In genomic region chr11:100908746-100909145, GRCh38 we compare ENCODE assay signal across 11 cellular contexts.
DNase-seq lines count a peak whose midpoint lies in the region; ATAC-seq lines count a peak whose summit lies in the region.
"Had no signal": no experiment of that assay in that cellular context is flagged by ENCODE, and none has a peak within 500 bp of the region (broad histone marks: within the 10 kb centered on the region; RNA-seq: fewer than 3 reads in every experiment).

No MANE protein-coding gene starts in this region.

- no peaks in the 10 kb centered on the region for H3K9me3 Mint-ChIP-seq in activated CD4-positive, alpha-beta memory T cell treated with anti-CD3 and anti-CD28 coated beads for 36 hours

- no peak overlapping the region for H3K27ac Mint-ChIP-seq in activated CD4-positive, alpha-beta memory T cell treated with anti-CD3 and anti-CD28 coated beads for 36 hours
- H3K27ac Mint-ChIP-seq: activated CD4-positive, alpha-beta T cell treated with anti-CD3 and anti-CD28 coated beads, Interleukin-2, amount 10 ng/mL, durations not matched to agents 24 days and 14 days had no signal

- intact Hi-C loops in activated CD4-positive, alpha-beta memory T cell treated with anti-CD3 and anti-CD28 coated beads for 36 hours (cut with micrococcal nuclease): no loop called here

- CTCF ChIA-PET in activated CD4-positive, alpha-beta memory T cell treated with anti-CD3 and anti-CD28 coated beads for 36 hours (lab: Charles Lee): no interaction called here

- DNase-seq in ELR (ENCODE audit: low read depth) (peak; percentile 78), astrocyte of the hippocampus (ENCODE audit: low read depth, low spot score) (peak; percentile 78), T-helper 2 cell (no peak), KG1 (lab: John Stamatoyannopoulos, UW) (no peak)
- DNase-seq in activated CD4-positive, alpha-beta memory T cell treated with anti-CD3 and anti-CD28 coated beads for 36 hours: no peak
- DNase-seq: activated CD4-positive, alpha-beta T cell treated with anti-CD3 and anti-CD28 coated beads, Interleukin-2, amount 10 ng/mL, durations not matched to agents 24 days and 14 days; amniotic stem cell; NCI-H1417 treated with DMSO at 0.1 percent for 48 hours had no signal

- H3K27me3 Mint-ChIP-seq in activated CD4-positive, alpha-beta memory T cell treated with anti-CD3 and anti-CD28 coated beads for 36 hours: no peaks in the 10 kb centered on the region
- H3K27me3 Mint-ChIP-seq: activated CD4-positive, alpha-beta T cell treated with anti-CD3 and anti-CD28 coated beads, Interleukin-2, amount 10 ng/mL, durations not matched to agents 24 days and 14 days had no signal

- ATAC-seq in GM21515 (IDR thresholded peaks at IDR 0.05; ENCODE audit: unreplicated experiment) (peak; percentile 45), HG03280 (IDR thresholded peaks at IDR 0.05; ENCODE audit: unreplicated experiment) (peak; percentile 53), GM18873 (IDR thresholded peaks at IDR 0.05; ENCODE audit: low FRiP score, unreplicated experiment) (no peak)

- POLR2A ChIA-PET in activated CD4-positive, alpha-beta memory T cell treated with anti-CD3 and anti-CD28 coated beads for 36 hours (lab: Charles Lee): no interaction called here

- no peak overlapping the region for H3K4me3 Mint-ChIP-seq in activated CD4-positive, alpha-beta memory T cell treated with anti-CD3 and anti-CD28 coated beads for 36 hours
- H3K4me3 Mint-ChIP-seq: activated CD4-positive, alpha-beta T cell treated with anti-CD3 and anti-CD28 coated beads, Interleukin-2, amount 10 ng/mL, durations not matched to agents 24 days and 14 days had no signal

- no peaks in the 10 kb centered on the region for H3K36me3 Mint-ChIP-seq in activated CD4-positive, alpha-beta memory T cell treated with anti-CD3 and anti-CD28 coated beads for 36 hours

- no peaks in the 10 kb centered on the region for H3K4me1 Mint-ChIP-seq in activated CD4-positive, alpha-beta memory T cell treated with anti-CD3 and anti-CD28 coated beads for 36 hours (ENCODE audit: low read depth)
- H3K4me1 Mint-ChIP-seq: activated CD4-positive, alpha-beta T cell treated with anti-CD3 and anti-CD28 coated beads, Interleukin-2, amount 10 ng/mL, durations not matched to agents 24 days and 14 days had no signal

Comparison
In these comparisons a context has a peak if more than half of its experiments do, and no peak if none do; other contexts are left out.
1. DNase-seq: peak in ELR (single experiment) and astrocyte of the hippocampus (single experiment); none in T-helper 2 cell (0 of 5), activated CD4-positive, alpha-beta memory T cell treated with anti-CD3 and anti-CD28 coated beads for 36 hours (single experiment) and KG1 (single experiment).